8 cellular contexts compared by ENCODE assay signal in genomic region chr12:125773033-125773432, GRCh38.
A peak's percentile ranks its signal among the peaks of the same experiment; 100 is the strongest.
DNase-seq lines count a peak whose midpoint lies in the region; ATAC-seq and TF ChIP-seq lines count a peak whose summit lies in the region.

No MANE protein-coding gene starts in this region.

- H3K4me2 ChIP-seq in OCI-LY1 (ENCODE audit: low read length) = no peak overlapping the region

- no peak overlapping the region for H3K9ac ChIP-seq in OCI-LY1 (ENCODE audit: low read length)

- no peaks in the 10 kb centered on the region for H3K4me1 ChIP-seq in OCI-LY1 (ENCODE audit: insufficient read depth, low read length, severe bottlenecking)

- no peaks in the 10 kb centered on the region for H3K9me3 ChIP-seq in OCI-LY1 (ENCODE audit: low read length)

- ATAC-seq in HG02642 (IDR thresholded peaks at IDR 0.05; ENCODE audit: poor library complexity, unreplicated experiment) = peak; percentile 64

- peak; percentile 84 for TF ChIP-seq CTCF in OCI-LY1 (IDR thresholded peaks at IDR 0.05; ENCODE audit: low read length)

- DNase-seq in stimulated activated CD4-positive, alpha-beta T cell treated with anti-CD3 and anti-CD28 coated beads, Interleukin-1b, Interleukin-23, amount 100 ng/mL, for 48 hours = peak; percentile 38
- DNase-seq in stimulated activated CD4-positive, alpha-beta T cell treated with anti-CD3 and anti-CD28 coated beads, Interleukin-4, amount 100 ng/mL, for 4 hours = no peak
- DNase-seq in inferior parietal cortex (ENCODE audit: extremely low spot score) = peak; percentile 7
- no peak for DNase-seq in NCI-H2107 treated with DMSO at 0.1 percent for 48 hours (lab: John Stamatoyannopoulos, UW; ENCODE audit: unreplicated experiment)
- DNase-seq in cortex of kidney (lab: John Stamatoyannopoulos, UW) = no peak
- no peak for DNase-seq in MV-4-11 (lab: John Stamatoyannopoulos, UW)

- no peaks in the 10 kb centered on the region for H4K20me1 ChIP-seq in OCI-LY1 (ENCODE audit: insufficient read depth, low read length)

- no peak overlapping the region for H2AFZ ChIP-seq in OCI-LY1 (ENCODE audit: low read length)

- H3K27me3 ChIP-seq in OCI-LY1 (ENCODE audit: insufficient read depth, low read length) = no peaks in the 10 kb centered on the region; the same call in 1 of the 2 replicates

- H3K4me3 ChIP-seq in OCI-LY1 (ENCODE audit: low read depth, low read length, poor library complexity, severe bottlenecking) = no peak overlapping the region

- H3K9me2 ChIP-seq in OCI-LY1 (ENCODE audit: low read depth, low read length) = no peaks in the 10 kb centered on the region

- no peaks in the 10 kb centered on the region for H3K36me3 ChIP-seq in OCI-LY1 (ENCODE audit: insufficient read depth, low read length)

- H3K27ac ChIP-seq in OCI-LY1 (ENCODE audit: low read depth, low read length, poor library complexity, severe bottlenecking) = no peak overlapping the region

- H3K79me2 ChIP-seq in OCI-LY1 (ENCODE audit: insufficient read depth, low read length) = no peaks in the 10 kb centered on the region

- no peaks in the 10 kb centered on the region for H3F3A ChIP-seq in OCI-LY1 (ENCODE audit: insufficient read depth, low read length)

Comparison
In these comparisons a context has a peak if more than half of its experiments do, and no peak if none do; other contexts are left out.
1. DNase-seq: peak in stimulated activated CD4-positive, alpha-beta T cell treated with anti-CD3 and anti-CD28 coated beads, Interleukin-1b, Interleukin-23, amount 100 ng/mL, for 48 hours (single experiment) and inferior parietal cortex (single experiment); none in stimulated activated CD4-positive, alpha-beta T cell treated with anti-CD3 and anti-CD28 coated beads, Interleukin-4, amount 100 ng/mL, for 4 hours (0 of 2), NCI-H2107 treated with DMSO at 0.1 percent for 48 hours (single experiment), cortex of kidney (single experiment) and MV-4-11 (single experiment).